ENCODE assay signal across 30 cellular contexts in genomic region chr19:28028881-28029280, GRCh38.
"Had no signal": no experiment of that assay in that cellular context is flagged by ENCODE, and none has a peak within 500 bp of the region (broad histone marks: within the 10 kb centered on the region; RNA-seq: fewer than 3 reads in every experiment).

No MANE protein-coding gene starts in this region.

- H3K4me1 ChIP-seq: foreskin keratinocyte, gastrocnemius medialis, heart left ventricle had no signal

- FAIRE-seq: astrocyte, bronchial epithelial cell had no signal

- DNase-seq: activated CD4-positive, alpha-beta memory T cell treated with anti-CD3 and anti-CD28 coated beads for 36 hours; activated CD4-positive, alpha-beta T cell treated with anti-CD3 and anti-CD28 coated beads for 36 hours; activated CD4-positive, alpha-beta T cell treated with anti-CD3 and anti-CD28 coated beads, Interleukin-2, amount 10 ng/mL, durations not matched to agents 24 days and 14 days; activated CD4-positive, CD25-positive, alpha-beta regulatory T cell; activated CD4-positive, CD25-positive, alpha-beta regulatory T cell treated with anti-CD3 and anti-CD28 coated beads, Interleukin-2, amount 50 U/mL, for 72 hours; activated CD8-positive, alpha-beta memory T cell treated with anti-CD3 and anti-CD28 coated beads, Interleukin-2, amount 10 ng/mL, durations not matched to agents 7 days and 5 days; activated CD8-positive, alpha-beta memory T cell treated with anti-CD3 and anti-CD28 coated beads, Interleukin-2, amount 50 U/mL, for 4 hours; activated CD8-positive, alpha-beta T cell treated with anti-CD3 and anti-CD28 coated beads, Interleukin-2, amount 10 ng/mL, durations not matched to agents 7 days and 5 days; activated effector memory CD4-positive, alpha-beta T cell treated with anti-CD3 and anti-CD28 coated beads, Interleukin-2, amount 50 U/mL, for 16 hours; activated naive CD4-positive, alpha-beta T cell; activated naive CD4-positive, alpha-beta T cell treated with anti-CD3 and anti-CD28 coated beads, Interleukin-2, amount 50 U/mL, for 16 hours; activated naive CD8-positive, alpha-beta T cell treated with anti-CD3 and anti-CD28 coated beads for 36 hours; activated naive CD8-positive, alpha-beta T cell treated with anti-CD3 and anti-CD28 coated beads, Interleukin-2, amount 50 U/mL, for 24 hours; activated T-cell treated with anti-CD3 and anti-CD28 coated beads, Interleukin-2, amount 50 U/mL, for 1 hour; activated T-cell treated with anti-CD3 and anti-CD28 coated beads, Interleukin-2, amount 50 U/mL, for 48 hours; brain microvascular endothelial cell; dorsolateral prefrontal cortex; effector memory CD4-positive, alpha-beta T cell; endodermal cell; foreskin keratinocyte; gastrocnemius medialis; glutamatergic neuron; heart left ventricle; T-helper 1 cell; T-helper 17 cell; T1000 had no signal

- H3K9me3 ChIP-seq: gastrocnemius medialis had no signal

- H3K36me3 ChIP-seq: brain microvascular endothelial cell, gastrocnemius medialis, heart left ventricle had no signal

- ATAC-seq: activated CD4-positive, alpha-beta T cell treated with anti-CD3 and anti-CD28 coated beads for 36 hours; activated CD8-positive, alpha-beta memory T cell treated with anti-CD3 and anti-CD28 coated beads, Interleukin-2, amount 10 ng/mL, durations not matched to agents 7 days and 5 days; activated CD8-positive, alpha-beta T cell treated with anti-CD3 and anti-CD28 coated beads, Interleukin-2, amount 10 ng/mL, durations not matched to agents 7 days and 5 days; activated naive CD8-positive, alpha-beta T cell treated with anti-CD3 and anti-CD28 coated beads, Interleukin-2, amount 50 U/mL, for 24 hours; esophagus mucosa; foreskin keratinocyte; gastrocnemius medialis; heart left ventricle; T-helper 17 cell had no signal

- H3K4me3 ChIP-seq: coronary artery, dorsolateral prefrontal cortex, gastrocnemius medialis, heart left ventricle had no signal

- H3K27me3 ChIP-seq: brain microvascular endothelial cell, dorsolateral prefrontal cortex, foreskin keratinocyte, gastrocnemius medialis had no signal

- H3K27ac ChIP-seq: brain microvascular endothelial cell, coronary artery, dorsolateral prefrontal cortex, foreskin keratinocyte, gastrocnemius medialis, heart left ventricle had no signal
